In the genomic region with DNA sequence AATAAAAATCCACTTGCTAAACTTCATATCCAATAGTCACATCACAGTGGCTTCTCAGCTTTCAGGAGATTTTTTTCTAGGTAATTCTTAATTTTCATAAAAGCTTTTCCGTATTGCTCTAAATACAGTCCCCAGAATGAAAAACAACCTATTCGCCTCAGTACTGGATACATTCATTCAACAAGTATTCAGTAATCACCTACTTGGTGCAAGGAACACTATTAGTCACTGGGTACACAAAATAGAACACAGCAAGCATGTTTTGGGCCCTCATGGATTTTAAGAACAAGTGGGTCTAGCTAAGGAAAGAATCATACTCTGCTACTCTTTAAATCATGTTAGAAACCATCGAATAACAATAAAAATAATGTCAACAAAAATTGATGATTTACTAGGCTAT, we compare ENCODE assay signal across 18 cellular contexts. TPM values are rescaled to one million over a fixed set of nuclear protein-coding genes. Genes with fewer than 3 reads are reported as not detected.
DNase-seq lines count a peak whose midpoint lies in the region; ATAC-seq and TF ChIP-seq lines count a peak whose summit lies in the region.
"Had no signal": no experiment of that assay in that cellular context is flagged by ENCODE, and none has a peak within 500 bp of the region (broad histone marks: within the 10 kb centered on the region; RNA-seq: fewer than 3 reads in every experiment).

No MANE protein-coding gene starts in this region.

- POLR2A ChIA-PET in naive thymus-derived CD8-positive, alpha-beta T cell (lab: Charles Lee), result no interaction called here

- H3K4me1 ChIP-seq in ACC112 (ENCODE audit: control insufficient read depth, insufficient read depth, low read length, unreplicated experiment) (peaks cover 26% of the 10 kb centered on the region), BE2C (no peaks in the 10 kb centered on the region)
- H3K4me1 ChIP-seq: Caco-2, SJCRH30 had no signal

- no peak overlapping the region for H2AFZ ChIP-seq in ACC112 (ENCODE audit: low read length, unreplicated experiment)

- peak overlapping the region in 1 of 10 donors; percentile 5 for H3K27ac Mint-ChIP-seq in naive thymus-derived CD8-positive, alpha-beta T cell
- no peak overlapping the region for H3K27ac Mint-ChIP-seq in endothelial cell (ENCODE audit: unreplicated experiment)

- peak overlapping the region; percentile 85 for H3K27ac ChIP-seq in ACC112 (ENCODE audit: low read depth, low read length)
- H3K27ac ChIP-seq: RWPE1, SJCRH30 had no signal

- H3K27me3 Mint-ChIP-seq in naive thymus-derived CD8-positive, alpha-beta T cell, result no peaks in the 10 kb centered on the region
- peaks cover 3% of the 10 kb centered on the region for H3K27me3 Mint-ChIP-seq in endothelial cell (ENCODE audit: unreplicated experiment)

- no peak overlapping the region for H3K4me3 Mint-ChIP-seq in naive thymus-derived CD8-positive, alpha-beta T cell
- H3K4me3 Mint-ChIP-seq in endothelial cell (ENCODE audit: unreplicated experiment), result no peak overlapping the region

- H3K9me3 ChIP-seq in BE2C, result no peaks in the 10 kb centered on the region
- H3K9me3 ChIP-seq: Caco-2, SJCRH30 had no signal

- no peaks in the 10 kb centered on the region for H3K9me3 Mint-ChIP-seq in naive thymus-derived CD8-positive, alpha-beta T cell
- H3K9me3 Mint-ChIP-seq in endothelial cell (ENCODE audit: unreplicated experiment), result no peaks in the 10 kb centered on the region

- H3K79me2 ChIP-seq in ACC112 (ENCODE audit: control insufficient read depth, insufficient read depth, low read length, unreplicated experiment), result peaks cover 15% of the 10 kb centered on the region

- peak; percentile 23 for DNase-seq in NCI-H460 (ENCODE audit: extremely low read depth, low read depth)
- peak; percentile 52 for DNase-seq in epithelial cell of esophagus (ENCODE audit: low read depth)
- DNase-seq in renal cortical epithelial cell (ENCODE audit: low read depth), result peak; percentile 68
- DNase-seq in naive thymus-derived CD8-positive, alpha-beta T cell, result no peak
- DNase-seq in BE2C, result no peak
- DNase-seq in endothelial cell (ENCODE audit: low spot score), result no peak
- DNase-seq: Caco-2, NCI-H1436, NCI-H2029, NCI-H2171, NCI-H446 treated with DMSO at 0.1 percent for 48 hours, NCI-H748 treated with DMSO at 0.1 percent for 48 hours, SJCRH30 had no signal

- no peak overlapping the region for H3K4me3 ChIP-seq in ACC112 (ENCODE audit: low read depth, low read length)
- H3K4me3 ChIP-seq in epithelial cell of esophagus (ENCODE audit: low read length), result no peak overlapping the region
- no peak overlapping the region for H3K4me3 ChIP-seq in BE2C (ENCODE audit: low read depth, low read length)
- H3K4me3 ChIP-seq: K562, SJCRH30 had no signal

- H3K36me3 Mint-ChIP-seq in naive thymus-derived CD8-positive, alpha-beta T cell, result no peaks in the 10 kb centered on the region
- H3K36me3 Mint-ChIP-seq in endothelial cell (ENCODE audit: low read depth, unreplicated experiment), result peaks cover 8% of the 10 kb centered on the region

- H3K4me1 Mint-ChIP-seq in naive thymus-derived CD8-positive, alpha-beta T cell, result peaks cover 4 to 11% (median 8%) of the 10 kb centered on the region in 4 donors
- peaks cover 9% of the 10 kb centered on the region for H3K4me1 Mint-ChIP-seq in endothelial cell (ENCODE audit: unreplicated experiment)

- no peak for ATAC-seq in naive thymus-derived CD8-positive, alpha-beta T cell
- ATAC-seq: HCT116 had no signal

- TF ChIP-seq CTCF in epithelial cell of esophagus (IDR thresholded peaks at IDR 0.05; ENCODE audit: insufficient read depth, low read depth, low read length, missing control alignments) (no peak), BE2C (IDR thresholded peaks at IDR 0.05; ENCODE audit: low read depth, low read length) (no peak), endothelial cell (IDR thresholded peaks at IDR 0.05; ENCODE audit: unreplicated experiment) (no peak)

- H3K36me3 ChIP-seq in ACC112 (ENCODE audit: insufficient read depth, low read length), result 0 out of 2 replicates have a peak, but pooled peaks cover 3% of the 10 kb centered on the region
- H3K36me3 ChIP-seq in BE2C, result peaks cover 3% of the 10 kb centered on the region; the same call in 1 of the 2 replicates

- H3K27me3 ChIP-seq in ACC112 (ENCODE audit: insufficient read depth, low read length) (no peaks in the 10 kb centered on the region), BE2C (no peaks in the 10 kb centered on the region)
- H3K27me3 ChIP-seq: SJCRH30 had no signal

RNA-seq across cellular contexts. Expression of gene BEX3, which starts 2.8 kb away (rescaled TPM):
- 310 and 362 TPM in 2 replicates for total RNA-seq in NCI-H460 (2014; rRNA removed; shearing (Covaris generic))
- polyA plus RNA-seq in NCI-H460 (2014; cell fraction: nucleus; rRNA removed), result 229 and 290 TPM in 2 replicates
- total RNA-seq in renal cortical epithelial cell (155 and 424 TPM in 2 replicates), endothelial cell (ENCODE audit: unreplicated experiment) (313 TPM)
- 10 to 100 TPM; 33.8 to 34.3 TPM for total RNA-seq in naive thymus-derived CD8-positive, alpha-beta T cell
- 100 to 1,000 TPM in 2 of 3 donors, 10 to 100 TPM in 1; 92.6 to 136 (median 134) TPM for polyA plus RNA-seq in naive thymus-derived CD8-positive, alpha-beta T cell
- 546 TPM for polyA plus RNA-seq in BE2C (2012; ENCODE audit: insufficient read depth, insufficient read length, low read depth)

RNA-seq across cellular contexts. Expression of gene TCEAL9, which starts 17.3 kb away (rescaled TPM):
- 143 TPM in 2 replicates for total RNA-seq in NCI-H460 (2014; rRNA removed; shearing (Covaris generic))
- polyA plus RNA-seq in NCI-H460 (2014; cell fraction: nucleus; rRNA removed), result 87.3 and 108 TPM in 2 replicates
- 123 and 164 TPM in 2 replicates for total RNA-seq in renal cortical epithelial cell
- 1 to 10 TPM; 1.3 to 2.0 TPM for total RNA-seq in naive thymus-derived CD8-positive, alpha-beta T cell
- 1 to 10 TPM; 3.3 to 5.2 (median 3.5) TPM for polyA plus RNA-seq in naive thymus-derived CD8-positive, alpha-beta T cell
- 43.2 TPM for polyA plus RNA-seq in BE2C (2012; ENCODE audit: insufficient read depth, insufficient read length, low read depth)
- 126 TPM for total RNA-seq in endothelial cell (ENCODE audit: unreplicated experiment)

RNA-seq across cellular contexts. Expression of gene TCEAL7, which starts 43.5 kb away (rescaled TPM):
- total RNA-seq in NCI-H460 (2014; rRNA removed; shearing (Covaris generic)), result not detected in 2 replicates
- not detected in 2 replicates for polyA plus RNA-seq in NCI-H460 (2014; cell fraction: nucleus; rRNA removed)
- total RNA-seq in renal cortical epithelial cell (2.8 and 8.2 TPM in 2 replicates), endothelial cell (ENCODE audit: unreplicated experiment) (23.7 TPM)
- not detected for total RNA-seq in naive thymus-derived CD8-positive, alpha-beta T cell
- polyA plus RNA-seq in naive thymus-derived CD8-positive, alpha-beta T cell, result not detected
- polyA plus RNA-seq in BE2C (2012; ENCODE audit: insufficient read depth, insufficient read length, low read depth), result 14.0 TPM
- total RNA-seq: A673, Caco-2 had no signal

Comparison
In these comparisons a context has a peak if more than half of its experiments do, and no peak if none do; other contexts are left out.
1. DNase-seq: peak in NCI-H460 (single experiment), epithelial cell of esophagus (single experiment) and renal cortical epithelial cell (single experiment); none in naive thymus-derived CD8-positive, alpha-beta T cell (0 of 10), BE2C (single experiment) and endothelial cell (single experiment).
2. RNA of gene TCEAL9, which starts 17.3 kb away (total RNA-seq): 123 to 164 TPM in renal cortical epithelial cell, 143 TPM in NCI-H460 and 126 TPM in endothelial cell (single experiment); 1.3 to 2.0 TPM in naive thymus-derived CD8-positive, alpha-beta T cell; every median in the first group is over 10 times any median in the second.